In genomic region chr17:10812674-10813073, GRCh38 we compare ENCODE assay signal across 26 cellular contexts. TPM values are rescaled to one million over a fixed set of nuclear protein-coding genes. Genes with fewer than 3 reads are reported as not detected.
"Had no signal": no experiment of that assay in that cellular context is flagged by ENCODE, and none has a peak within 500 bp of the region (broad histone marks: within the 10 kb centered on the region; RNA-seq: fewer than 3 reads in every experiment).

No MANE protein-coding gene starts in this region.

- H3K9me3 ChIP-seq: adrenal gland, neutrophil, pancreas, sigmoid colon, spleen, tibial artery, uterus had no signal

- H3K27me3 ChIP-seq: adrenal gland, cardiac muscle cell, foreskin keratinocyte, neutrophil, pancreas, sigmoid colon, spleen, tibial artery, uterus had no signal

- H3K27ac ChIP-seq: adrenal gland, cardiac muscle cell, dorsolateral prefrontal cortex, epithelial cell of prostate, foreskin keratinocyte, neutrophil, pancreas, sigmoid colon, spleen, tibial artery, uterus, WERI-Rb-1 had no signal

- H3K4me3 ChIP-seq: adrenal gland, cardiac muscle cell, dorsolateral prefrontal cortex, pancreas, sigmoid colon, spleen, tibial artery, uterus had no signal

- H3K36me3 ChIP-seq: adrenal gland, cardiac muscle cell, neutrophil, pancreas, sigmoid colon, spleen, tibial artery, uterus, WERI-Rb-1 had no signal

- H3K4me1 ChIP-seq: adrenal gland, foreskin keratinocyte, pancreas, sigmoid colon, spleen, uterus had no signal

- DNase-seq: activated CD4-positive, alpha-beta T cell treated with anti-CD3 and anti-CD28 coated beads, Interleukin-2, amount 50 U/mL, for 4 hours; activated gamma-delta T cell treated with Interleukin-2 at 50 U/mL for 16 hours; dorsolateral prefrontal cortex; foreskin keratinocyte; glutamatergic neuron; natural killer cell; sigmoid colon; spleen; stimulated activated CD8-positive, alpha-beta memory T cell treated with anti-CD3 and anti-CD28 coated beads, Interleukin-4, amount 100 ng/mL, for 48 hours; stimulated activated naive CD4-positive, alpha-beta T cell; tibial artery; uterus; WERI-Rb-1 had no signal

- ATAC-seq: activated naive CD4-positive, alpha-beta T cell treated with anti-CD3 and anti-CD28 coated beads, Interleukin-2, amount 50 U/mL, for 72 hours; foreskin keratinocyte; natural killer cell had no signal

RNA-seq across cellular contexts. Expression of gene TMEM238L, which starts 8.8 kb away (rescaled TPM):
- total RNA-seq: activated CD8-positive, alpha-beta memory T cell treated with anti-CD3 and anti-CD28 coated beads for 36 hours; activated naive CD4-positive, alpha-beta T cell treated with anti-CD3 and anti-CD28 coated beads, Interleukin-2, amount 50 U/mL, for 72 hours; astrocyte; cardiac muscle cell; fibroblast of lung; foreskin keratinocyte; mononuclear cell; natural killer cell; pulmonary artery endothelial cell; sigmoid colon; spleen; subcutaneous adipose tissue; uterus had no signal

RNA-seq across cellular contexts. Expression of gene PIRT, which starts 25.2 kb away (rescaled TPM):
- total RNA-seq: activated CD8-positive, alpha-beta memory T cell treated with anti-CD3 and anti-CD28 coated beads for 36 hours; activated naive CD4-positive, alpha-beta T cell treated with anti-CD3 and anti-CD28 coated beads, Interleukin-2, amount 50 U/mL, for 72 hours; astrocyte; cardiac muscle cell; fibroblast of lung; foreskin keratinocyte; liver; natural killer cell; pulmonary artery endothelial cell; spleen; subcutaneous adipose tissue had no signal
